In genomic region chr11:119420631-119421030, GRCh38 we compare ENCODE assay signal across 21 cellular contexts. TPM values are rescaled to one million over a fixed set of nuclear protein-coding genes. Genes with fewer than 3 reads are reported as not detected.
DNase-seq lines count a peak whose midpoint lies in the region; ATAC-seq and TF ChIP-seq lines count a peak whose summit lies in the region.
"Had no signal": no experiment of that assay in that cellular context is flagged by ENCODE, and none has a peak within 500 bp of the region (broad histone marks: within the 10 kb centered on the region; RNA-seq: fewer than 3 reads in every experiment).

No MANE protein-coding gene starts in this region.

- H3K4me3 Mint-ChIP-seq in neural crest cell: peak overlapping the region; percentile 94
- H3K4me3 Mint-ChIP-seq: activated B cell treated with CpG ODN at 0.5 μM for 24 hours; activated CD8-positive, alpha-beta T cell treated with anti-CD3 and anti-CD28 coated beads for 36 hours; activated naive CD8-positive, alpha-beta T cell treated with anti-CD3 and anti-CD28 coated beads for 36 hours; stimulated activated naive CD8-positive, alpha-beta T cell treated with anti-CD3 and anti-CD28 coated beads, Interleukin-15, Interleukin-2, amounts not matched to agents 100 ng/mL and 50 ng/mL, for 24 hours had no signal

- TF ChIP-seq POLR2A in IMR-90 (IDR thresholded peaks at IDR 0.05; ENCODE audit: low read depth, low read length): no peak

- peaks cover 14% of the 10 kb centered on the region for H3K27me3 Mint-ChIP-seq in neural crest cell (ENCODE audit: low read depth)

- no peaks in the 10 kb centered on the region for H3K27me3 ChIP-seq in IMR-90 (ENCODE audit: control insufficient read depth, insufficient read depth, low read length)

- peak overlapping the region; percentile 51; the same call in 1 of the 2 replicates for H2BK120ac ChIP-seq in IMR-90 (ENCODE audit: low read depth, low read length)

- peaks cover 26% of the 10 kb centered on the region for H3K36me3 ChIP-seq in IMR-90 (ENCODE audit: control insufficient read depth, insufficient read depth, low read length)
- H3K36me3 ChIP-seq: cardiac muscle cell, esophagus squamous epithelium, right atrium auricular region, upper lobe of left lung had no signal

- no peak overlapping the region for H4K8ac ChIP-seq in IMR-90 (ENCODE audit: low read depth in 2 of 2, low read length in 2 of 2)

- H2BK20ac ChIP-seq in IMR-90 (ENCODE audit: low read depth, low read length): no peak overlapping the region

- CTCF ChIA-PET in IMR-90 (lab: Yijun Ruan, JAX): no interaction called here

- ATAC-seq in IMR-90 (ENCODE audit: low read depth) (no peak), GM18868 (IDR thresholded peaks at IDR 0.05; ENCODE audit: unreplicated experiment) (no peak)
- ATAC-seq: activated CD8-positive, alpha-beta T cell treated with anti-CD3 and anti-CD28 coated beads for 36 hours; left colon had no signal

- TF ChIP-seq RAD21 in IMR-90 (IDR thresholded peaks at IDR 0.05; ENCODE audit: low read length): no peak

- H3K4me2 ChIP-seq in IMR-90 (ENCODE audit: low read depth, low read length): peak overlapping the region; percentile 67

- H2AK5ac ChIP-seq in IMR-90 (ENCODE audit: low read depth, low read length): peak overlapping the region; percentile 31; the same call in 1 of the 2 replicates

- H3K27ac ChIP-seq in IMR-90 (ENCODE audit: insufficient read depth, low read length): peak overlapping the region; percentile 9; the same call in 1 of the 2 replicates
- H3K27ac ChIP-seq: cardiac muscle cell, esophagus squamous epithelium, right atrium auricular region, upper lobe of left lung had no signal

- H3K9ac ChIP-seq in IMR-90 (ENCODE audit: low read depth, low read length): peak overlapping the region; percentile 10; the same call in 1 of the 2 replicates

- peaks cover 50% of the 10 kb centered on the region for H4K20me1 ChIP-seq in IMR-90 (ENCODE audit: insufficient read depth, low read length)

- no TSS peak for BruUV-seq in IMR-90 (replicated peaks; lab: Mats Ljungman, UMichigan)

- peaks cover 39% of the 10 kb centered on the region for H3K9me1 ChIP-seq in IMR-90 (ENCODE audit: insufficient read depth, low read length)

- H2BK5ac ChIP-seq in IMR-90 (ENCODE audit: low read depth, low read length, poor library complexity, severe bottlenecking): peak overlapping the region; percentile 35

- TF ChIP-seq CTCF in AG09309 (IDR thresholded peaks at IDR 0.05; ENCODE audit: control insufficient read depth, insufficient read depth, low read depth, low read length, missing control alignments) (no peak), IMR-90 (conservative IDR thresholded peaks at IDR 0.05; ENCODE audit: low read depth, low read length) (no peak), fibroblast of mammary gland (conservative IDR thresholded peaks at IDR 0.05; ENCODE audit: control insufficient read depth, insufficient read depth, low read depth, low read length) (no peak), neural crest cell (conservative IDR thresholded peaks at IDR 0.05) (no peak), GM13977 (IDR thresholded peaks at IDR 0.05; ENCODE audit: extremely low read depth, insufficient read depth, missing control alignments) (no peak)

- H2BK15ac ChIP-seq in IMR-90 (ENCODE audit: low read depth, low read length): no peak overlapping the region

- DNase-seq in AG09309 (ENCODE audit: low read depth) (no peak), IMR-90 (no peak), fibroblast of mammary gland (ENCODE audit: low read depth) (no peak), neural crest cell (ENCODE audit: low read depth, low spot score) (no peak), GM13977 (ENCODE audit: low spot score) (no peak), NCI-H2107 treated with DMSO at 0.1 percent for 48 hours (lab: John Stamatoyannopoulos, UW; ENCODE audit: unreplicated experiment) (no peak), cerebellum (ENCODE audit: low spot score) (no peak)
- DNase-seq: activated B cell treated with CpG ODN at 0.5 μM for 24 hours; activated CD8-positive, alpha-beta T cell treated with anti-CD3 and anti-CD28 coated beads for 36 hours; activated naive CD8-positive, alpha-beta T cell treated with anti-CD3 and anti-CD28 coated beads for 36 hours; DND-41; esophagus squamous epithelium; KBM-7; left colon; NCI-H524; T-helper 2 cell; upper lobe of left lung had no signal

- H3K23ac ChIP-seq in IMR-90 (ENCODE audit: low read depth, low read length): peak overlapping the region; percentile 87; the same call in 1 of the 2 replicates

- H4K91ac ChIP-seq in IMR-90 (ENCODE audit: insufficient read depth, low read depth, low read length): no peak overlapping the region; the same call in 1 of the 2 replicates

- H3K27ac Mint-ChIP-seq in neural crest cell (ENCODE audit: unreplicated experiment): no peak overlapping the region
- H3K27ac Mint-ChIP-seq: activated B cell treated with CpG ODN at 0.5 μM for 24 hours; activated CD8-positive, alpha-beta T cell treated with anti-CD3 and anti-CD28 coated beads for 36 hours; activated naive CD8-positive, alpha-beta T cell treated with anti-CD3 and anti-CD28 coated beads for 36 hours; stimulated activated naive CD8-positive, alpha-beta T cell treated with anti-CD3 and anti-CD28 coated beads, Interleukin-15, Interleukin-2, amounts not matched to agents 100 ng/mL and 50 ng/mL, for 24 hours had no signal

- POLR2A ChIA-PET in IMR-90 (lab: Charles Lee; ENCODE audit: unreplicated experiment): no interaction called here

- H3K4ac ChIP-seq in IMR-90 (ENCODE audit: low read depth, low read length): peak overlapping the region; percentile 68; the same call in 1 of the 2 replicates

- peaks cover 20 to 59% of the 10 kb centered on the region in 2 experiments for H3K79me1 ChIP-seq in IMR-90 (ENCODE audit: low read depth in 1 of 2, low read length in 2 of 2)

- dilution Hi-C loops in IMR-90 (cut with HindIII; ENCODE audit: low sequenced_read_pairs, unreplicated experiment): no loop called here

- H3K9me3 ChIP-seq in IMR-90 (ENCODE audit: control insufficient read depth, insufficient read depth, low read length): no peaks in the 10 kb centered on the region
- H3K9me3 ChIP-seq: esophagus squamous epithelium, right atrium auricular region, upper lobe of left lung had no signal

- H3K9me3 Mint-ChIP-seq in neural crest cell: no peaks in the 10 kb centered on the region
- H3K9me3 Mint-ChIP-seq: activated B cell treated with CpG ODN at 0.5 μM for 24 hours; activated CD8-positive, alpha-beta T cell treated with anti-CD3 and anti-CD28 coated beads for 36 hours; activated naive CD8-positive, alpha-beta T cell treated with anti-CD3 and anti-CD28 coated beads for 36 hours; stimulated activated naive CD8-positive, alpha-beta T cell treated with anti-CD3 and anti-CD28 coated beads, Interleukin-15, Interleukin-2, amounts not matched to agents 100 ng/mL and 50 ng/mL, for 24 hours had no signal

- peak overlapping the region; percentile 87; the same call in 1 of the 2 replicates for H3K14ac ChIP-seq in IMR-90 (replicated peaks; ENCODE audit: low read depth, low read length)

- H2AFZ ChIP-seq in IMR-90 (replicated peaks; ENCODE audit: low read length, poor library complexity): no peak overlapping the region

- WGBS in IMR-90 (ENCODE audit: extremely low coverage in 2 of 2, insufficient read length in 1 of 2), 2 experiments: 92% methylated on average over 7 of the region's 8 CpGs; no CpG with 5 or more reads in 1 of the 2 experiments

- peaks cover 36% of the 10 kb centered on the region for H3K4me1 Mint-ChIP-seq in neural crest cell

- H4K5ac ChIP-seq in IMR-90 (ENCODE audit: low read depth, low read length): no peak overlapping the region

- H3K4me3 ChIP-seq in AG09309 (ENCODE audit: control insufficient read depth, low read depth, low read length) (peak overlapping the region; percentile 89), IMR-90 (ENCODE audit: insufficient read depth, low read depth, low read length) (peak overlapping the region; percentile 22), fibroblast of mammary gland (ENCODE audit: control insufficient read depth, low read depth, low read length) (peak overlapping the region; percentile 95)
- H3K4me3 ChIP-seq: cardiac muscle cell, esophagus squamous epithelium, right atrium auricular region, upper lobe of left lung had no signal

- in situ Hi-C loops in IMR-90 (cut with MboI; ENCODE audit: low sequenced_read_pairs): no loop called here
- in situ Hi-C loops in GM13977 (cut with MboI; ENCODE audit: low pct_unique_long_range_greater_than_20kb, low sequenced_read_pairs, unreplicated experiment): no loop called here

- peaks cover 8% of the 10 kb centered on the region for H3K36me3 Mint-ChIP-seq in neural crest cell (ENCODE audit: low read depth)
- H3K36me3 Mint-ChIP-seq: activated naive CD8-positive, alpha-beta T cell treated with anti-CD3 and anti-CD28 coated beads for 36 hours had no signal

- H2AK9ac ChIP-seq in IMR-90 (replicated peaks; ENCODE audit: low read depth, low read length, poor library complexity): peak overlapping the region; percentile 61

- intact Hi-C loops in IMR-90 (cut with micrococcal nuclease): no loop called here

- no peak overlapping the region for H3K18ac ChIP-seq in IMR-90 (ENCODE audit: low read depth, low read length)

- H3K4me1 ChIP-seq in IMR-90 (ENCODE audit: control insufficient read depth, insufficient read depth, low read length): peaks cover 26% of the 10 kb centered on the region

- H3K56ac ChIP-seq in IMR-90 (ENCODE audit: extremely low read depth, insufficient read depth, low read length): no peak overlapping the region

TF ChIP-seq in IMR-90, 13 proteins besides CTCF, POLR2A, EP300 and RAD21 (continues in another document):
- TF ChIP-seq MXI1 (IDR thresholded peaks at IDR 0.05; ENCODE audit: borderline replicate concordance, low read depth, low read length) (no peak), MAFK (IDR thresholded peaks at IDR 0.05; ENCODE audit: low read depth, low read length) (no peak), USF2 (IDR thresholded peaks at IDR 0.05; ENCODE audit: low read depth, low read length) (no peak)

RNA-seq across cellular contexts. Expression of gene THY1, which starts 2.3 kb away (rescaled TPM):
- total RNA-seq in IMR-90 (2012; rRNA removed) (703 and 816 TPM in 2 replicates), neural crest cell (75.4 and 90.3 TPM in 2 replicates), cerebellum (22.5 TPM)
- polyA plus RNA-seq in IMR-90 (2012; rRNA removed): 1,657 and 2,603 TPM in 2 replicates
- 329 and 2,274 TPM in 2 replicates for polyA plus RNA-seq in IMR-90 (2012; cell fraction: cytosol; rRNA removed)
- 846 and 954 TPM in 2 replicates for polyA plus RNA-seq in IMR-90 (2012; cell fraction: nucleus; rRNA removed; ENCODE audit: low replicate concordance)
- total RNA-seq: activated B cell treated with CpG ODN at 0.5 μM for 24 hours had no signal

RNA-seq across cellular contexts. Expression of gene USP2, which starts 39.1 kb away (rescaled TPM):
- total RNA-seq in IMR-90 (2012; rRNA removed) (under 0.01 and 0.18 TPM in 2 replicates), neural crest cell (3.4 and 3.7 TPM in 2 replicates), cerebellum (1.1 TPM)
- polyA plus RNA-seq in IMR-90 (2012; rRNA removed): 0.63 and 0.79 TPM in 2 replicates
- 0.25 and 0.74 TPM in 2 replicates for polyA plus RNA-seq in IMR-90 (2012; cell fraction: cytosol; rRNA removed)
- polyA plus RNA-seq in IMR-90 (2012; cell fraction: nucleus; rRNA removed; ENCODE audit: low replicate concordance): 1.8 and 3.1 TPM in 2 replicates

Comparison
In these comparisons a context has a peak if more than half of its experiments do, and no peak if none do; other contexts are left out.
1. H3K4me3 ChIP-seq: peak in every context shown above with its lines; median percentile 95 in fibroblast of mammary gland; 89 in AG09309; 22 in IMR-90.